ENCODE assay signal across 35 cellular contexts in genomic region chr12:9133243-9133938, GRCh38. TPM values are rescaled to one million over a fixed set of nuclear protein-coding genes. Genes with fewer than 3 reads are reported as not detected.
DNase-seq lines count a peak whose midpoint lies in the region; ATAC-seq, FAIRE-seq and TF ChIP-seq lines count a peak whose summit lies in the region.
"Had no signal": no experiment of that assay in that cellular context is flagged by ENCODE, and none has a peak within 500 bp of the region (broad histone marks: within the 10 kb centered on the region; RNA-seq: fewer than 3 reads in every experiment).

No MANE protein-coding gene starts in this region.

- TF ChIP-seq CTCF in A549 (IDR thresholded peaks at IDR 0.05) (no peak), mesothelial cell of epicardium (IDR thresholded peaks at IDR 0.05; ENCODE audit: unreplicated experiment) (no peak), heart left ventricle (IDR thresholded peaks at IDR 0.05) (no peak)

- peaks cover 22% of the 10 kb centered on the region for H3K4me1 Mint-ChIP-seq in central memory CD8-positive, alpha-beta T cell
- H3K4me1 Mint-ChIP-seq in mesothelial cell of epicardium: peaks cover 29% of the 10 kb centered on the region
- H3K4me1 Mint-ChIP-seq in naive thymus-derived CD8-positive, alpha-beta T cell: peaks cover 0 to 3% (median 1%) of the 10 kb centered on the region in 4 donors
- H3K4me1 Mint-ChIP-seq: activated B cell treated with CpG ODN at 0.5 μM for 24 hours; activated CD8-positive, alpha-beta memory T cell treated with anti-CD3 and anti-CD28 coated beads, Interleukin-2, amount 10 ng/mL, durations not matched to agents 7 days and 5 days; brain; CD4-positive, CD25-positive, alpha-beta regulatory T cell; stimulated activated naive B cell treated with anti-CD40 and anti-IgM and Interleukin-4, amounts not matched to agents 10 μg/mL and 1 μg/mL and 100 μg/mL, for 72 hours had no signal

- POLR2A ChIA-PET in A549 (lab: Yijun Ruan, JAX): no interaction called here
- POLR2A ChIA-PET in naive thymus-derived CD8-positive, alpha-beta T cell (lab: Charles Lee): interaction anchor here (0.6 kb wide), 1 partner anchor 97 kb away, joined by 3 read pairs; no protein-coding TSS in a partner anchor

- no peak for TF ChIP-seq EP300 in A549 (IDR thresholded peaks at IDR 0.05)

- no peaks in the 10 kb centered on the region for H3K27me3 Mint-ChIP-seq in central memory CD8-positive, alpha-beta T cell
- H3K27me3 Mint-ChIP-seq in mesothelial cell of epicardium (ENCODE audit: low read depth): no peaks in the 10 kb centered on the region
- peaks cover 0 to 1% (median 0%) of the 10 kb centered on the region in 5 donors for H3K27me3 Mint-ChIP-seq in naive thymus-derived CD8-positive, alpha-beta T cell
- H3K27me3 Mint-ChIP-seq: activated CD8-positive, alpha-beta memory T cell treated with anti-CD3 and anti-CD28 coated beads, Interleukin-2, amount 10 ng/mL, durations not matched to agents 7 days and 5 days; brain; CD4-positive, CD25-positive, alpha-beta regulatory T cell had no signal

- 0% methylated on average over 1 of the region's 1 CpG for WGBS in A549 (ENCODE audit: missing lambda C conversion rate)
- WGBS in heart left ventricle, 4 donors: 33 to 76% (median 70%) methylated on average over 1 of the region's 1 CpG

- peak overlapping the region; percentile 23 for H3K27ac Mint-ChIP-seq in central memory CD8-positive, alpha-beta T cell (ENCODE audit: low read depth)
- H3K27ac Mint-ChIP-seq in mesothelial cell of epicardium: peak overlapping the region; percentile 92
- no peak overlapping the region for H3K27ac Mint-ChIP-seq in naive thymus-derived CD8-positive, alpha-beta T cell
- H3K27ac Mint-ChIP-seq: activated B cell treated with CpG ODN at 0.5 μM for 24 hours; activated CD8-positive, alpha-beta memory T cell treated with anti-CD3 and anti-CD28 coated beads, Interleukin-2, amount 10 ng/mL, durations not matched to agents 7 days and 5 days; brain; CD4-positive, CD25-positive, alpha-beta regulatory T cell; stimulated activated naive B cell treated with anti-CD40 and anti-IgM and Interleukin-4, amounts not matched to agents 10 μg/mL and 1 μg/mL and 100 μg/mL, for 72 hours had no signal

- H3K9me3 Mint-ChIP-seq in central memory CD8-positive, alpha-beta T cell: no peaks in the 10 kb centered on the region
- H3K9me3 Mint-ChIP-seq in mesothelial cell of epicardium: peaks cover 29% of the 10 kb centered on the region
- H3K9me3 Mint-ChIP-seq in naive thymus-derived CD8-positive, alpha-beta T cell: peaks cover 0 to 14% (median 2%) of the 10 kb centered on the region in 9 donors
- H3K9me3 Mint-ChIP-seq: immature natural killer cell had no signal

- intact Hi-C loops in heart left ventricle (cut with DNase I): no loop called here

- H3K9me3 ChIP-seq in A549 (0 out of 3 replicates have a peak, but pooled peaks cover 5% of the 10 kb centered on the region), heart left ventricle (peaks cover 0 to 14% (median 0%) of the 10 kb centered on the region in 12 donors)
- H3K9me3 ChIP-seq: esophagus squamous epithelium, gastroesophageal sphincter, neutrophil, prostate gland, SJCRH30, suprapubic skin had no signal

- no peak overlapping the region for H3K4me2 ChIP-seq in A549

- DNase-seq in A549 (ENCODE audit: low read depth in 1 of 2, low spot score in 1 of 2) (no peak), NCI-H226 (peak; percentile 51), mesothelial cell of epicardium (ENCODE audit: low spot score in 2 of 2, unreplicated experiment in 2 of 2) (no peak), heart left ventricle (no peak)
- DNase-seq in central memory CD8-positive, alpha-beta T cell (ENCODE audit: low spot score in 2 of 2): no peak
- DNase-seq in naive thymus-derived CD8-positive, alpha-beta T cell: no peak
- DNase-seq: activated B cell treated with CpG ODN at 0.5 μM for 24 hours; activated CD4-positive, alpha-beta T cell treated with anti-CD3 and anti-CD28 coated beads, Interleukin-2, amount 50 U/mL, for 4 hours; activated CD8-positive, alpha-beta memory T cell treated with anti-CD3 and anti-CD28 coated beads, Interleukin-2, amount 10 ng/mL, durations not matched to agents 7 days and 5 days; activated T-cell treated with anti-CD3 and anti-CD28 coated beads, Interleukin-2, amount 50 U/mL, for 48 hours; AML-193; CD4-positive, CD25-positive, alpha-beta regulatory T cell; cerebellar nuclear complex; dermis blood vessel endothelial cell; esophagus squamous epithelium; immature natural killer cell; mesenchymal stem cell; NCI-H1092 treated with DMSO at 0.1 percent for 48 hours; NCI-H1694 treated with DMSO at 0.1 percent for 48 hours; NCI-H510A; RPMI8226; stimulated activated CD4-positive, alpha-beta T cell treated with anti-CD3 and anti-CD28 coated beads, Interleukin-15, amount 100 ng/mL, for 24 hours; stimulated activated naive B cell treated with anti-CD40 and anti-IgM and Interleukin-4, amounts not matched to agents 10 μg/mL and 1 μg/mL and 100 μg/mL, for 72 hours had no signal

- H3K4me1 ChIP-seq in A549: no peaks in the 10 kb centered on the region
- H3K4me1 ChIP-seq in heart left ventricle: no peaks in the 10 kb centered on the region
- H3K4me1 ChIP-seq: gastroesophageal sphincter, prostate gland, suprapubic skin had no signal

- FAIRE-seq in A549 (lab: Jason Lieb, UNC): no peak
- FAIRE-seq: endometrium, K562 had no signal

- no peak for TF ChIP-seq POLR2A in A549 (IDR thresholded peaks at IDR 0.05; ENCODE audit: low read length)
- no peak for TF ChIP-seq POLR2A in heart left ventricle (IDR thresholded peaks at IDR 0.05)

- H3K4me3 ChIP-seq in A549 (no peak overlapping the region), heart left ventricle (no peak overlapping the region)
- H3K4me3 ChIP-seq: esophagus squamous epithelium, gastroesophageal sphincter, K562, prostate gland, SJCRH30, suprapubic skin had no signal

- peaks cover 15% of the 10 kb centered on the region for H3K36me3 Mint-ChIP-seq in central memory CD8-positive, alpha-beta T cell (ENCODE audit: insufficient read depth)
- peaks cover 2% of the 10 kb centered on the region for H3K36me3 Mint-ChIP-seq in mesothelial cell of epicardium
- H3K36me3 Mint-ChIP-seq in naive thymus-derived CD8-positive, alpha-beta T cell: peaks cover 4 to 14% (median 10%) of the 10 kb centered on the region in 3 donors
- H3K36me3 Mint-ChIP-seq: activated CD8-positive, alpha-beta memory T cell treated with anti-CD3 and anti-CD28 coated beads, Interleukin-2, amount 10 ng/mL, durations not matched to agents 7 days and 5 days; brain; CD4-positive, CD25-positive, alpha-beta regulatory T cell had no signal

- no peak for TF ChIP-seq RAD21 in A549 (conservative IDR thresholded peaks at IDR 0.05 in 1 of 2, IDR thresholded peaks at IDR 0.05 in 1 of 2)

- CTCF ChIA-PET in A549 (lab: Yijun Ruan, JAX): no interaction called here

- H3K36me3 ChIP-seq in heart left ventricle: no peaks in the 10 kb centered on the region
- H3K36me3 ChIP-seq: esophagus squamous epithelium, gastroesophageal sphincter, neutrophil, prostate gland, SJCRH30, suprapubic skin had no signal

- H3K27ac ChIP-seq in A549: no peak overlapping the region
- no peak overlapping the region for H3K27ac ChIP-seq in heart left ventricle
- H3K27ac ChIP-seq: esophagus squamous epithelium, gastroesophageal sphincter, neutrophil, prostate gland, SJCRH30, suprapubic skin had no signal

- no peak overlapping the region for H3K4me3 Mint-ChIP-seq in central memory CD8-positive, alpha-beta T cell
- H3K4me3 Mint-ChIP-seq in mesothelial cell of epicardium: no peak overlapping the region
- H3K4me3 Mint-ChIP-seq in naive thymus-derived CD8-positive, alpha-beta T cell: no peak overlapping the region
- H3K4me3 Mint-ChIP-seq: activated B cell treated with CpG ODN at 0.5 μM for 24 hours; activated CD8-positive, alpha-beta memory T cell treated with anti-CD3 and anti-CD28 coated beads, Interleukin-2, amount 10 ng/mL, durations not matched to agents 7 days and 5 days; brain; CD4-positive, CD25-positive, alpha-beta regulatory T cell; immature natural killer cell; stimulated activated naive B cell treated with anti-CD40 and anti-IgM and Interleukin-4, amounts not matched to agents 10 μg/mL and 1 μg/mL and 100 μg/mL, for 72 hours had no signal

- no peaks in the 10 kb centered on the region for H3K27me3 ChIP-seq in heart left ventricle
- H3K27me3 ChIP-seq: esophagus squamous epithelium, gastroesophageal sphincter, neutrophil, SJCRH30, suprapubic skin had no signal

- no peak for ATAC-seq in A549
- no peak for ATAC-seq in central memory CD8-positive, alpha-beta T cell (replicated peaks; ENCODE audit: extremely low read depth, poor library complexity, severe bottlenecking)
- ATAC-seq in naive thymus-derived CD8-positive, alpha-beta T cell: no peak
- ATAC-seq in heart left ventricle: no peak
- ATAC-seq in HG02610 (IDR thresholded peaks at IDR 0.05; ENCODE audit: unreplicated experiment): no peak
- no peak for ATAC-seq in GM18907 (IDR thresholded peaks at IDR 0.05; ENCODE audit: unreplicated experiment)
- ATAC-seq: activated CD8-positive, alpha-beta memory T cell treated with anti-CD3 and anti-CD28 coated beads, Interleukin-2, amount 10 ng/mL, durations not matched to agents 7 days and 5 days; gastroesophageal sphincter; K562; stimulated activated naive B cell treated with anti-CD40 and anti-IgM and Interleukin-4, amounts not matched to agents 10 μg/mL and 1 μg/mL and 100 μg/mL, for 72 hours had no signal

TF ChIP-seq in A549, 52 proteins besides CTCF, POLR2A, EP300 and RAD21:
- TF ChIP-seq FOXS1 (CRISPR knock-in tag; IDR thresholded peaks at IDR 0.05) (no peak), MAFK (IDR thresholded peaks at IDR 0.05; ENCODE audit: partially characterized antibody) (peak; percentile 21)

RNA-seq across cellular contexts. Expression of gene A2M, which starts 17.7 kb away (rescaled TPM):
- polyA plus RNA-seq in A549 (2011; rRNA removed) (0.01 TPM in 1 of 2 replicates, not detected in the other), A549 (2017; fragmentation: RNase III; extraction: RNeasy Plus Mini Kit Qiagen cat#74134 plus additional on column Dnase treatment) (not detected in 3 replicates), heart left ventricle (100 to 1,000 TPM; 133 to 183 TPM)
- polyA plus RNA-seq in A549 (2012; cell fraction: cytosol; rRNA removed): not detected in 2 replicates
- not detected in 2 replicates for polyA plus RNA-seq in A549 (2012; cell fraction: nucleus; rRNA removed)
- 0.08 TPM in 1 of 2 replicates, not detected in the other for polyA minus RNA-seq in A549 (2011; rRNA and poly(A)+ RNA removed)
- total RNA-seq in mesothelial cell of epicardium (3.8 to 4.8 TPM (median 4.3 TPM) in 3 replicates), heart left ventricle (1,000 to 10,000 TPM in 1 of 9 donors, 100 to 1,000 TPM in 8; 292 to 1,706 (median 520) TPM)
- total RNA-seq in naive thymus-derived CD8-positive, alpha-beta T cell: 1 to 10 TPM in 1 of 2 experiments, under 1 TPM in 1; 0.36 to 1.5 TPM
- polyA plus RNA-seq in naive thymus-derived CD8-positive, alpha-beta T cell: under 1 TPM in 1 of 3 donors, not detected in 2; 0.03 TPM
- total RNA-seq: activated B cell treated with CpG ODN at 0.5 μM for 24 hours; CD4-positive, CD25-positive, alpha-beta regulatory T cell; Daoy; T-helper 1 cell treated with Interleukin-12 subunit alpha and Interleukin-12 subunit beta and Interleukin-4 antibody, amounts not matched to agents 30 ng/mL and 1 ng/mL, for 36 hours had no signal
- polyA plus RNA-seq: CD4-positive, CD25-positive, alpha-beta regulatory T cell had no signal

Comparison
In these comparisons a context has a peak if more than half of its experiments do, and no peak if none do; other contexts are left out.
1. H3K27ac Mint-ChIP-seq: peak in central memory CD8-positive, alpha-beta T cell (single experiment) and mesothelial cell of epicardium (single experiment); none in naive thymus-derived CD8-positive, alpha-beta T cell (0 of 10).
2. RNA of gene A2M, which starts 17.7 kb away (total RNA-seq): 292 to 1,706 TPM in heart left ventricle; 3.8 to 4.8 TPM in mesothelial cell of epicardium and 0.36 to 1.5 TPM in naive thymus-derived CD8-positive, alpha-beta T cell; every median in the first group is over 10 times any median in the second.